In the genomic region with DNA sequence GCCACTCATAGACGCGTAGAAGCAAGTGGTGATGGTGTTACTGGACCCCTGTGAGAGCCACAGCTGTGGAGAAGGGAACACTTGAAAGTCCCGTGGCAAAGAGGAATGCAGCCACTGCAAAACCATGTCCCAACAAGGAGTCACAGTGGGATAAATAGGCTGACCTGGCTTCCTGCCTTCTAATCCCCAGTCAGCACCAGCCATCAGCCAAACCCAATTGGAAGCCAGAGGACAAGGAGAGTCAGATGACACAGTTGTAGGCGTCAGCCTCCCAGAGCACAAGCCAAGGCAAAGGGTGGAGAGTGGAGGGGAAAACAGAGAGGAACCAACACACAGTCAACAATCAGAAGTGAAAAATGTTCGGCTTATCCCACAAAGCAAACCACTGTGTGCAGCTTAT, we compare ENCODE assay signal across 19 cellular contexts. TPM values are rescaled to one million over a fixed set of nuclear protein-coding genes. Genes with fewer than 3 reads are reported as not detected.
A peak's percentile ranks its signal among the peaks of the same experiment; 100 is the strongest.
DNase-seq lines count a peak whose midpoint lies in the region; ATAC-seq and TF ChIP-seq lines count a peak whose summit lies in the region.
"Had no signal": no experiment of that assay in that cellular context is flagged by ENCODE, and none has a peak within 500 bp of the region (broad histone marks: within the 10 kb centered on the region; RNA-seq: fewer than 3 reads in every experiment).

No MANE protein-coding gene starts in this region.

- TF ChIP-seq EP300 in gastroesophageal sphincter (IDR thresholded peaks at IDR 0.05) = no peak

- H3K4me1 ChIP-seq in HEK293 (ENCODE audit: control insufficient read depth, insufficient read depth, low read length) (no peaks in the 10 kb centered on the region), adipocyte (ENCODE audit: control insufficient read depth, insufficient read depth, low read length) (peaks cover 21% of the 10 kb centered on the region), gastroesophageal sphincter (peaks cover 0 to 8% (median 5%) of the 10 kb centered on the region in 3 donors), smooth muscle cell (ENCODE audit: low read depth) (no peaks in the 10 kb centered on the region)

- H3K27ac ChIP-seq in HEK293 (ENCODE audit: extremely low read depth, low read depth, low read length) (no peak overlapping the region), gastroesophageal sphincter (no peak overlapping the region), smooth muscle cell (ENCODE audit: low read depth) (no peak overlapping the region)

- ATAC-seq in gastroesophageal sphincter (peak; percentile 28), sciatic nerve (peak; percentile 23)
- ATAC-seq: SK-N-SH treated with all-trans-retinoic acid at 6 μM for 48 hours had no signal

- H3K36me3 ChIP-seq in HEK293 (ENCODE audit: control insufficient read depth in 2 of 2, insufficient read depth in 1 of 2, low read length in 2 of 2) = no peaks in the 10 kb centered on the region
- no peaks in the 10 kb centered on the region for H3K36me3 ChIP-seq in adipocyte (ENCODE audit: control insufficient read depth, insufficient read depth, low read length, severe bottlenecking)
- H3K36me3 ChIP-seq in gastroesophageal sphincter = no peaks in the 10 kb centered on the region
- no peaks in the 10 kb centered on the region for H3K36me3 ChIP-seq in smooth muscle cell (ENCODE audit: low read depth)

- no peaks in the 10 kb centered on the region for H3K9me3 ChIP-seq in HEK293 (ENCODE audit: control insufficient read depth, insufficient read depth, low read depth, low read length)
- no peaks in the 10 kb centered on the region for H3K9me3 ChIP-seq in adipocyte (ENCODE audit: control insufficient read depth, low read length)
- no peaks in the 10 kb centered on the region for H3K9me3 ChIP-seq in gastroesophageal sphincter
- no peaks in the 10 kb centered on the region for H3K9me3 ChIP-seq in smooth muscle cell (replicated peaks; ENCODE audit: low read depth)

- DNase-seq in adipocyte (ENCODE audit: low read depth) (no peak), sciatic nerve (ENCODE audit: low spot score) (no peak), mucosa of gallbladder (ENCODE audit: low spot score) (no peak), smooth muscle cell (lab: John Stamatoyannopoulos, UW; ENCODE audit: unreplicated experiment) (no peak), NCI-H146 (lab: John Stamatoyannopoulos, UW) (no peak)
- DNase-seq in activated CD4-positive, alpha-beta T cell treated with anti-CD3 and anti-CD28 coated beads for 48 hours = no peak
- DNase-seq: GDM1; NCI-H1105; NCI-H2029 treated with DMSO at 0.1 percent for 48 hours; NCI-H2171; NCI-H345; NCI-H524; NCI-H774; NK-92 treated with Interleukin-12 subunit alpha and Interleukin-12 subunit beta, amount 100 ng/mL, for 24 hours; SIG-M5 had no signal

- TF ChIP-seq CTCF in HEK293 (tag by site-specific recombination; IDR thresholded peaks at IDR 0.05) = no peak
- TF ChIP-seq CTCF in gastroesophageal sphincter (IDR thresholded peaks at IDR 0.05) = no peak
- no peak for TF ChIP-seq CTCF in smooth muscle cell (IDR thresholded peaks at IDR 0.05; ENCODE audit: borderline replicate concordance, insufficient read depth, poor library complexity, severe bottlenecking)

- no peaks in the 10 kb centered on the region for H3K79me2 ChIP-seq in smooth muscle cell (ENCODE audit: low read depth)

- intact Hi-C loops in sciatic nerve (cut with DNase I) = no loop called here

- H3K4me3 ChIP-seq in HEK293 (ENCODE audit: low read depth, low read length) = no peak overlapping the region
- peak overlapping the region; percentile 51 for H3K4me3 ChIP-seq in adipocyte (ENCODE audit: low read length)
- H3K4me3 ChIP-seq in gastroesophageal sphincter = no peak overlapping the region
- no peak overlapping the region for H3K4me3 ChIP-seq in smooth muscle cell

- POLR2A ChIA-PET in HEK293 (lab: Yijun Ruan, JAX) = no interaction called here

- no peak for TF ChIP-seq POLR2A in gastroesophageal sphincter (IDR thresholded peaks at IDR 0.05)

- H3F3A ChIP-seq in smooth muscle cell (ENCODE audit: low read depth) = no peaks in the 10 kb centered on the region

- no peak overlapping the region for H2AFZ ChIP-seq in smooth muscle cell (ENCODE audit: low read depth)

- CTCF ChIA-PET in HEK293 (lab: Yijun Ruan, JAX) = no interaction called here

- H3K9ac ChIP-seq in adipocyte (ENCODE audit: low read length) (no peak overlapping the region), smooth muscle cell (ENCODE audit: low read depth) (no peak overlapping the region)

- H3K4me2 ChIP-seq in smooth muscle cell = no peak overlapping the region

- H4K20me1 ChIP-seq in smooth muscle cell (ENCODE audit: low read depth) = no peaks in the 10 kb centered on the region

- no peaks in the 10 kb centered on the region for H3K27me3 ChIP-seq in adipocyte (replicated peaks; ENCODE audit: control insufficient read depth, insufficient read depth, low read length)
- H3K27me3 ChIP-seq in gastroesophageal sphincter = no peaks in the 10 kb centered on the region
- no peaks in the 10 kb centered on the region for H3K27me3 ChIP-seq in smooth muscle cell (ENCODE audit: low read depth)

- 72 to 100% methylated on average over 1 to 4 of the region's 5 CpGs for WGBS in gastroesophageal sphincter (ENCODE audit: low coverage in 1 of 2), 2 donors
- 69% methylated on average over 5 of the region's 5 CpGs for WGBS in smooth muscle cell (ENCODE audit: low lambda C conversion rate)

TF ChIP-seq in HEK293, 187 proteins besides CTCF, POLR2A, EP300 and RAD21:
- TF ChIP-seq SETDB1 (IDR thresholded peaks at IDR 0.05; ENCODE audit: insufficient read length, low read length) (peak; percentile 30), ZNF133 (tag by site-specific recombination; IDR thresholded peaks at IDR 0.05) (peak; percentile 60; the same call in 1 of the 2 replicates), ZSCAN16 (tag by site-specific recombination; IDR thresholded peaks at IDR 0.05) (no peak)

RNA-seq across cellular contexts. Expression of gene CYBRD1, which starts 5.5 kb away (rescaled TPM):
- total RNA-seq in gastroesophageal sphincter = 100 to 1,000 TPM; 168 to 365 (median 242) TPM
- total RNA-seq in sciatic nerve = 280 TPM
- total RNA-seq in mucosa of gallbladder = 126 TPM
- 61.5 and 77.8 TPM in 2 replicates for total RNA-seq in smooth muscle cell
- 33.3 and 41.3 TPM in 2 replicates for polyA plus RNA-seq in smooth muscle cell
- total RNA-seq: B cell had no signal
